Comparison of ENCODE assay signal across 13 cellular contexts in the genomic region with DNA sequence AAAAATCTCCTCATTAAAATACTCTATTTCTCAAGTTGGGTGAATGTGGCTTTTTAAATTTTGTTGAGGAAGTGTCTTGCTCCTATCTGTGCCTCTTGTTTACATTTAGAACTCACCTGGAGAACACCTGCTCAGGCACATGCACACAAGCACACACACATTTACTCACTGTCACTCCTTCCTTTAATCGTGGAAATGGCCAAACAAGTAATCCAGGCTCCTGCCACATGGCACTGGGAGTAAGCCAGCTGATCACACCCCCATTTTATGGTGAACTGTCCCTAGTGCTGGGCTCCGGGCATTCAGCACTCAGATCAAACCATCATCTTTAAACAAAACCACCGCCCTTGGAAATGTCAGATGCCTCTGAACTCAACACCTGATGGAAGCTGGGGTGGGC.
"Had no signal": no experiment of that assay in that cellular context is flagged by ENCODE, and none has a peak within 500 bp of the region (broad histone marks: within the 10 kb centered on the region; RNA-seq: fewer than 3 reads in every experiment).

No MANE protein-coding gene starts in this region.

- H3K36me3 Mint-ChIP-seq: WTC11 had no signal

- H3K4me1 Mint-ChIP-seq: WTC11 had no signal

- H3K27ac Mint-ChIP-seq: activated CD8-positive, alpha-beta memory T cell treated with anti-CD3 and anti-CD28 coated beads, Interleukin-2, amount 10 ng/mL, durations not matched to agents 7 days and 5 days; activated T-cell treated with anti-CD3 and anti-CD28 coated beads, Interleukin-2, amount 50 U/mL, for 24 hours; WTC11 had no signal

- H3K4me3 Mint-ChIP-seq: activated CD8-positive, alpha-beta memory T cell treated with anti-CD3 and anti-CD28 coated beads, Interleukin-2, amount 10 ng/mL, durations not matched to agents 7 days and 5 days; activated T-cell treated with anti-CD3 and anti-CD28 coated beads, Interleukin-2, amount 50 U/mL, for 24 hours; WTC11 had no signal

- H3K27me3 ChIP-seq: gastroesophageal sphincter had no signal

- H3K36me3 ChIP-seq: left ventricle myocardium inferior had no signal

- H3K9me3 Mint-ChIP-seq: activated T-cell treated with anti-CD3 and anti-CD28 coated beads, Interleukin-2, amount 50 U/mL, for 24 hours; WTC11 had no signal

- H3K9me3 ChIP-seq: gastroesophageal sphincter, left ventricle myocardium inferior had no signal

- DNase-seq: activated CD4-positive, alpha-beta T cell treated with anti-CD3 and anti-CD28 coated beads, Interleukin-2, amount 50 U/mL, for 1 hour; activated CD8-positive, alpha-beta memory T cell treated with anti-CD3 and anti-CD28 coated beads, Interleukin-2, amount 10 ng/mL, durations not matched to agents 7 days and 5 days; activated gamma-delta T cell treated with Interleukin-2 at 50 U/mL for 16 hours; activated T-cell treated with anti-CD3 and anti-CD28 coated beads, Interleukin-2, amount 50 U/mL, for 24 hours; caudate nucleus; cortex of kidney; effector memory CD4-positive, alpha-beta T cell; islet precursor cell; left ventricle myocardium inferior; mesendoderm; stimulated activated CD4-positive, alpha-beta T cell treated with anti-CD3 and anti-CD28 coated beads, Interleukin-4, amount 100 ng/mL, for 4 hours had no signal

- H3K27ac ChIP-seq: gastroesophageal sphincter, left ventricle myocardium inferior had no signal

- ATAC-seq: activated CD8-positive, alpha-beta memory T cell treated with anti-CD3 and anti-CD28 coated beads, Interleukin-2, amount 10 ng/mL, durations not matched to agents 7 days and 5 days; gastroesophageal sphincter; WTC11 had no signal

- H3K27me3 Mint-ChIP-seq: activated CD8-positive, alpha-beta memory T cell treated with anti-CD3 and anti-CD28 coated beads, Interleukin-2, amount 10 ng/mL, durations not matched to agents 7 days and 5 days; activated T-cell treated with anti-CD3 and anti-CD28 coated beads, Interleukin-2, amount 50 U/mL, for 24 hours had no signal

- H3K4me3 ChIP-seq: gastroesophageal sphincter, left ventricle myocardium inferior had no signal
